8 cellular contexts compared by ENCODE assay signal in genomic region chr12:106753526-106753925, GRCh38. TPM values are rescaled to one million over a fixed set of nuclear protein-coding genes. Genes with fewer than 3 reads are reported as not detected.
A peak's percentile ranks its signal among the peaks of the same experiment; 100 is the strongest.
DNase-seq lines count a peak whose midpoint lies in the region; ATAC-seq and TF ChIP-seq lines count a peak whose summit lies in the region.

No MANE protein-coding gene starts in this region.

- H3K4me2 ChIP-seq in BLaER1 treated with 17β-estradiol and CSF1 and Interleukin-3, amounts not matched to agents 10 nM and 100 nM: peak overlapping the region in 8 of 11 experiments; percentile 12 to 40 (median 20); a peak in 7 of 22 replicates

- intact Hi-C loops in CD14-positive monocyte (cut with micrococcal nuclease): no loop called here

- no peak overlapping the region for H3K27ac Mint-ChIP-seq in CD14-positive monocyte

- ATAC-seq in GM21381 (IDR thresholded peaks at IDR 0.05; ENCODE audit: unreplicated experiment) (peak; percentile 99), HG03575 (IDR thresholded peaks at IDR 0.05; ENCODE audit: extremely low read depth, insufficient number of reproducible peaks, low FRiP score, unreplicated experiment) (peak; percentile 95)

- H3K27me3 Mint-ChIP-seq in CD14-positive monocyte (ENCODE audit: low read depth in 3 of 3): peaks cover 5 to 12% (median 6%) of the 10 kb centered on the region in 3 donors

- no peak overlapping the region for H3K9ac ChIP-seq in BLaER1 treated with 17β-estradiol and CSF1 and Interleukin-3, amounts not matched to agents 10 nM and 100 nM

- H3K4me1 Mint-ChIP-seq in CD14-positive monocyte: no peaks in the 10 kb centered on the region

- no peaks in the 10 kb centered on the region for H3K36me3 Mint-ChIP-seq in CD14-positive monocyte

- no peak overlapping the region for H3K27ac ChIP-seq in BLaER1 treated with 17β-estradiol and CSF1 and Interleukin-3, amounts not matched to agents 10 nM and 100 nM

- peaks cover 8 to 15% (median 11%) of the 10 kb centered on the region in 11 experiments; a peak in 21 of 22 replicates for H3K9me3 ChIP-seq in BLaER1 treated with 17β-estradiol and CSF1 and Interleukin-3, amounts not matched to agents 10 nM and 100 nM (replicated peaks in 1 of 11)

- no peak overlapping the region for H3K4me3 ChIP-seq in BLaER1 treated with 17β-estradiol and CSF1 and Interleukin-3, amounts not matched to agents 10 nM and 100 nM

- H3K4me1 ChIP-seq in BLaER1 treated with 17β-estradiol and CSF1 and Interleukin-3, amounts not matched to agents 10 nM and 100 nM: peaks cover 0 to 27% (median 12%) of the 10 kb centered on the region in 10 experiments; a peak in 12 of 20 replicates

- H4K20me1 ChIP-seq in BLaER1 treated with 17β-estradiol and CSF1 and Interleukin-3, amounts not matched to agents 10 nM and 100 nM: no peaks in the 10 kb centered on the region

- no peaks in the 10 kb centered on the region for H3K27me3 ChIP-seq in BLaER1 treated with 17β-estradiol and CSF1 and Interleukin-3, amounts not matched to agents 10 nM and 100 nM

- DNase-seq in activated T-cell treated with anti-CD3 and anti-CD28 coated beads for 48 hours (ENCODE audit: low read depth) (peak; percentile 57), NCI-H748 (lab: John Stamatoyannopoulos, UW; ENCODE audit: unreplicated experiment) (no peak), CD14-positive monocyte (ENCODE audit: low spot score) (no peak), COLO829 (ENCODE audit: low spot score) (no peak)
- peak; percentile 16 for DNase-seq in stimulated activated CD8-positive, alpha-beta memory T cell treated with anti-CD3 and anti-CD28 coated beads, Interleukin-15, amount 100 ng/mL, for 24 hours (ENCODE audit: low read depth)

- H3K36me3 ChIP-seq in BLaER1 treated with 17β-estradiol and CSF1 and Interleukin-3, amounts not matched to agents 10 nM and 100 nM: peaks cover 0 to 5% (median 0%) of the 10 kb centered on the region in 11 experiments; a peak in 1 of 22 replicates

- H3K4me3 Mint-ChIP-seq in CD14-positive monocyte: no peak overlapping the region

- peaks cover 0 to 12% (median 8%) of the 10 kb centered on the region in 7 donors for H3K9me3 Mint-ChIP-seq in CD14-positive monocyte

- no peak for TF ChIP-seq CTCF in CD14-positive monocyte (IDR thresholded peaks at IDR 0.05)

RNA-seq across cellular contexts. Expression of gene RIC8B, which starts 21.0 kb away (rescaled TPM):
- polyA plus RNA-seq in CD14-positive monocyte: 1 to 10 TPM; 2.7 TPM

Comparison
In these comparisons a context has a peak if more than half of its experiments do, and no peak if none do; other contexts are left out.
1. DNase-seq: peak in activated T-cell treated with anti-CD3 and anti-CD28 coated beads for 48 hours (single experiment) and stimulated activated CD8-positive, alpha-beta memory T cell treated with anti-CD3 and anti-CD28 coated beads, Interleukin-15, amount 100 ng/mL, for 24 hours (single experiment); none in NCI-H748 (single experiment), CD14-positive monocyte (single experiment) and COLO829 (single experiment).